ENCODE assay signal across 10 cellular contexts in the genomic region with DNA sequence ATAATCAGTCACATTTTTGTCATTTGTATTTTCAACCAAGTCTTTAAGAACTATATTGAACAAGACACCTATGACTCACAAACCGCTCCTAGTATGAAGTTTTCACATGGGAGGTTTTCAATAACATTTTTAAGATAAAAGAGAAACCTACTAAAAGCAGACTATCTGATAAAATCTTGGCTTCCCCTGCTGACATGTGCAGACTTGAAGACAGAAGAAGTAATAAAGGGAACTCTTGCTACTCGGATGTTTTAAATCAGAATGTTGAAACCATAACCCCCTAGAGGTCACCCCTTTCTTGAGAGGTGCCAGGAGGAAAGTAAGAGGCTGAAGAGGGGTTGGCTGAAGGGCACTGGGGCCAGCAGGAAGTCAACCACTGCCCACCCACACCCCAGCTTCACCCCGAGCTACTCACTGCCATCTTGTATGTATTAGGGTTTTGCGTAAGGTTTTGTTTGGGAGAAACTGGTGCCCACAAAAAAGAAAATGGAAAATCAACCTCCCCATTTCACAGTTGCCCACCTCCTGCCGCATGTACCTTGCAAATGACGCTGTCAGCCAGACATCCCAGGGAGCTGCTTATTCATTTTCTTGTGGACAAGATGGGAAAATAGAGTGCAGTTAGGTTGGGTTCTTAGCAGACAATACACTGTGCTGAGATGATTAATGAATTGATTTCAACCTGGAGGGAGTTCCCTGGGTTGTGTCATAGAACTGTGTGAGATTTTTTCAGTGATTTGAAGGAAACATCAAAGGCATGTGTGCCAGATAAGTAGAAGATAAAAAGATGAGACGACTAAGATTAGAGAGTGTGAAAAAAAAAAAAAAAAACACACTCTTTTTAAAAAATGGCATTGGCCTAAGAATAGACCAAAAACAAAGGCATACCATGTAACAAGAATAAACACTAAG.
DNase-seq lines count a peak whose midpoint lies in the region; ATAC-seq, FAIRE-seq and TF ChIP-seq lines count a peak whose summit lies in the region.
"Had no signal": no experiment of that assay in that cellular context is flagged by ENCODE, and none has a peak within 500 bp of the region (broad histone marks: within the 10 kb centered on the region; RNA-seq: fewer than 3 reads in every experiment).

No MANE protein-coding gene starts in this region.

- TF ChIP-seq CTCF in AG09309 (IDR thresholded peaks at IDR 0.05; ENCODE audit: control insufficient read depth, insufficient read depth, low read depth, low read length, missing control alignments), result no peak
- no peak for TF ChIP-seq CTCF in adrenal gland (IDR thresholded peaks at IDR 0.05)
- no peak for TF ChIP-seq CTCF in body of pancreas (IDR thresholded peaks at IDR 0.05)
- TF ChIP-seq CTCF in D721Med (IDR thresholded peaks at IDR 0.05; ENCODE audit: insufficient read depth, missing control alignments), result no peak

- no peaks in the 10 kb centered on the region for H3K36me3 Mint-ChIP-seq in activated T-cell treated with anti-CD3 and anti-CD28 coated beads, Interleukin-2, amount 50 U/mL, for 4 hours (ENCODE audit: insufficient read depth)

- H3K4me1 ChIP-seq in adrenal gland (replicated peaks in 1 of 2), result peaks cover 12 to 27% of the 10 kb centered on the region in 2 donors
- H3K4me1 ChIP-seq in body of pancreas, result peaks cover 39% of the 10 kb centered on the region

- H3K4me3 ChIP-seq in AG09309 (ENCODE audit: control insufficient read depth, low read depth, low read length), result no peak overlapping the region; the same call in 1 of the 2 replicates
- H3K4me3 ChIP-seq in adrenal gland, result no peak overlapping the region
- H3K4me3 ChIP-seq in body of pancreas, result no peak overlapping the region
- H3K4me3 ChIP-seq: left lung had no signal

- FAIRE-seq in D721Med (lab: Jason Lieb, UNC), result no peak

- no peak for TF ChIP-seq POLR2A in adrenal gland (IDR thresholded peaks at IDR 0.05)
- no peak for TF ChIP-seq POLR2A in body of pancreas (IDR thresholded peaks at IDR 0.05)

- H3K4me3 Mint-ChIP-seq in activated T-cell treated with anti-CD3 and anti-CD28 coated beads, Interleukin-2, amount 50 U/mL, for 4 hours, result peak overlapping the region; percentile 79

- no peak overlapping the region for H3K27ac ChIP-seq in adrenal gland
- H3K27ac ChIP-seq in body of pancreas, result peak overlapping the region in 1 of 4 donors; percentile 28
- H3K27ac ChIP-seq: VCaP had no signal

- intact Hi-C loops in adrenal gland (cut with DNase I), result no loop called here
- intact Hi-C loops in body of pancreas (cut with DNase I), result no loop called here

- no peaks in the 10 kb centered on the region for H3K27me3 ChIP-seq in adrenal gland
- H3K27me3 ChIP-seq in body of pancreas, result no peaks in the 10 kb centered on the region
- H3K27me3 ChIP-seq: left lung had no signal

- DNase-seq in AG09309 (ENCODE audit: low read depth), result peak; percentile 28
- DNase-seq in NCI-H146 (lab: John Stamatoyannopoulos, UW), result peak; percentile 12
- peak; percentile 15 for DNase-seq in activated T-cell treated with anti-CD3 and anti-CD28 coated beads, Interleukin-2, amount 50 U/mL, for 4 hours
- peak; percentile 46 for DNase-seq in glomerular visceral epithelial cell (ENCODE audit: extremely low spot score)
- DNase-seq in adrenal gland, result no peak
- no peak for DNase-seq in body of pancreas
- no peak for DNase-seq in D721Med (ENCODE audit: insufficient read length, low spot score)
- DNase-seq: left lung had no signal

- H3K4me1 Mint-ChIP-seq in activated T-cell treated with anti-CD3 and anti-CD28 coated beads, Interleukin-2, amount 50 U/mL, for 4 hours (ENCODE audit: low read depth), result peaks cover 53% of the 10 kb centered on the region

- H3K9me3 Mint-ChIP-seq in activated T-cell treated with anti-CD3 and anti-CD28 coated beads, Interleukin-2, amount 50 U/mL, for 4 hours, result peaks cover 6% of the 10 kb centered on the region

- peak; percentile 74 for ATAC-seq in activated T-cell treated with anti-CD3 and anti-CD28 coated beads, Interleukin-2, amount 50 U/mL, for 4 hours
- ATAC-seq in body of pancreas, result no peak
- ATAC-seq in HG03196 (IDR thresholded peaks at IDR 0.05; ENCODE audit: unreplicated experiment), result no peak

- no peaks in the 10 kb centered on the region for H3K27me3 Mint-ChIP-seq in activated T-cell treated with anti-CD3 and anti-CD28 coated beads, Interleukin-2, amount 50 U/mL, for 4 hours (ENCODE audit: low read depth)

- H3K9me3 ChIP-seq in adrenal gland (replicated peaks in 1 of 3) (no peaks in the 10 kb centered on the region), body of pancreas (no peaks in the 10 kb centered on the region)

- H3K36me3 ChIP-seq in adrenal gland (replicated peaks in 1 of 2), result no peaks in the 10 kb centered on the region
- H3K36me3 ChIP-seq in body of pancreas (replicated peaks in 1 of 2; ENCODE audit: insufficient read depth in 1 of 2, low read depth in 2 of 2), result no peaks in the 10 kb centered on the region
- H3K36me3 ChIP-seq: left lung had no signal

- 64 to 72% (median 68%) methylated on average over 7 of the region's 7 CpGs for WGBS in adrenal gland, 4 donors
- 63 to 79% methylated on average over 7 of the region's 7 CpGs for WGBS in body of pancreas, 2 donors

Comparison
In these comparisons a context has a peak if more than half of its experiments do, and no peak if none do; other contexts are left out.
1. DNase-seq: peak in AG09309 (single experiment), NCI-H146 (single experiment), activated T-cell treated with anti-CD3 and anti-CD28 coated beads, Interleukin-2, amount 50 U/mL, for 4 hours (single experiment) and glomerular visceral epithelial cell (single experiment); none in adrenal gland (0 of 7), body of pancreas (0 of 4) and D721Med (single experiment).
2. ATAC-seq: peak in activated T-cell treated with anti-CD3 and anti-CD28 coated beads, Interleukin-2, amount 50 U/mL, for 4 hours (2 of 2); none in body of pancreas (single experiment) and HG03196 (single experiment).